ENCODE assay signal across 11 cellular contexts in genomic region chr4:185559913-185560281, GRCh38. TPM values are rescaled to one million over a fixed set of nuclear protein-coding genes. Genes with fewer than 3 reads are reported as not detected.
DNase-seq lines count a peak whose midpoint lies in the region; ATAC-seq and TF ChIP-seq lines count a peak whose summit lies in the region.
"Had no signal": no experiment of that assay in that cellular context is flagged by ENCODE, and none has a peak within 500 bp of the region (broad histone marks: within the 10 kb centered on the region; RNA-seq: fewer than 3 reads in every experiment).

No MANE protein-coding gene starts in this region.

- TF ChIP-seq POLR2A in Peyer's patch (IDR thresholded peaks at IDR 0.05) = no peak

- POLR2A ChIA-PET in activated CD4-positive, alpha-beta memory T cell treated with anti-CD3 and anti-CD28 coated beads for 36 hours (lab: Charles Lee) = no interaction called here

- TF ChIP-seq CTCF in HFF-Myc (IDR thresholded peaks at IDR 0.05; ENCODE audit: low read depth, low read length, missing control alignments) (no peak), Peyer's patch (IDR thresholded peaks at IDR 0.05) (no peak)

- H3K27ac ChIP-seq in skeletal muscle tissue (ENCODE audit: low read depth, low read length) (peak overlapping the region; percentile 39), Peyer's patch (no peak overlapping the region)

- no peaks in the 10 kb centered on the region for H3K36me3 Mint-ChIP-seq in activated CD4-positive, alpha-beta memory T cell treated with anti-CD3 and anti-CD28 coated beads for 36 hours

- H3K4me1 ChIP-seq in adipocyte (ENCODE audit: control insufficient read depth, insufficient read depth, low read length) (no peaks in the 10 kb centered on the region), skeletal muscle tissue (ENCODE audit: control insufficient read depth in 3 of 3, insufficient read depth in 3 of 3, low read length in 3 of 3) (peaks cover 8 to 17% (median 11%) of the 10 kb centered on the region in 3 donors), Peyer's patch (no peaks in the 10 kb centered on the region)

- intact Hi-C loops in activated CD4-positive, alpha-beta memory T cell treated with anti-CD3 and anti-CD28 coated beads for 36 hours (cut with micrococcal nuclease) = no loop called here

- H3K27me3 ChIP-seq in adipocyte (replicated peaks; ENCODE audit: control insufficient read depth, insufficient read depth, low read length) (no peaks in the 10 kb centered on the region), skeletal muscle tissue (ENCODE audit: control insufficient read depth in 3 of 3, insufficient read depth in 3 of 3, low read length in 3 of 3) (no peaks in the 10 kb centered on the region), Peyer's patch (no peaks in the 10 kb centered on the region)

- ATAC-seq in HG02571 (IDR thresholded peaks at IDR 0.05; ENCODE audit: unreplicated experiment) = no peak
- no peak for ATAC-seq in HG03460 (IDR thresholded peaks at IDR 0.05; ENCODE audit: unreplicated experiment)
- ATAC-seq: Panc1 had no signal

- H3K9ac ChIP-seq in adipocyte (ENCODE audit: low read length) = no peak overlapping the region
- H3K9ac ChIP-seq in skeletal muscle tissue (ENCODE audit: low read depth in 1 of 3, low read length in 3 of 3) = peak overlapping the region in 1 of 3 donors; percentile 54

- H3K4me3 Mint-ChIP-seq in activated CD4-positive, alpha-beta memory T cell treated with anti-CD3 and anti-CD28 coated beads for 36 hours = no peak overlapping the region
- H3K4me3 Mint-ChIP-seq: nephron had no signal

- H3K4me1 Mint-ChIP-seq in activated CD4-positive, alpha-beta memory T cell treated with anti-CD3 and anti-CD28 coated beads for 36 hours (ENCODE audit: low read depth) = no peaks in the 10 kb centered on the region

- CTCF ChIA-PET in activated CD4-positive, alpha-beta memory T cell treated with anti-CD3 and anti-CD28 coated beads for 36 hours (lab: Charles Lee) = no interaction called here

- no peaks in the 10 kb centered on the region for H3K36me3 ChIP-seq in adipocyte (ENCODE audit: control insufficient read depth, insufficient read depth, low read length, severe bottlenecking)
- H3K36me3 ChIP-seq in skeletal muscle tissue (ENCODE audit: control insufficient read depth in 3 of 3, insufficient read depth in 3 of 3, low read length in 3 of 3) = no peaks in the 10 kb centered on the region
- no peaks in the 10 kb centered on the region for H3K36me3 ChIP-seq in Peyer's patch

- H3K9me3 ChIP-seq in adipocyte (ENCODE audit: control insufficient read depth, low read length) = no peaks in the 10 kb centered on the region
- H3K9me3 ChIP-seq in skeletal muscle tissue (ENCODE audit: control insufficient read depth in 3 of 3, low read length in 3 of 3) = no peaks in the 10 kb centered on the region
- no peaks in the 10 kb centered on the region for H3K9me3 ChIP-seq in Peyer's patch

- DNase-seq in HFF-Myc (ENCODE audit: extremely low read depth, low read depth) (peak; percentile 20), adipocyte (ENCODE audit: low read depth) (peak; percentile 13), glomerular endothelial cell (ENCODE audit: extremely low read depth, low read depth, low spot score) (peak; percentile 86), Peyer's patch (no peak)
- DNase-seq in activated CD4-positive, alpha-beta memory T cell treated with anti-CD3 and anti-CD28 coated beads for 36 hours = no peak
- DNase-seq: GOT3 had no signal

- H3K27me3 Mint-ChIP-seq in activated CD4-positive, alpha-beta memory T cell treated with anti-CD3 and anti-CD28 coated beads for 36 hours = peaks cover 33% of the 10 kb centered on the region

- H3K4me3 ChIP-seq in HFF-Myc (replicated peaks; ENCODE audit: low read depth, low read length) (no peak overlapping the region), adipocyte (ENCODE audit: low read length) (no peak overlapping the region), skeletal muscle tissue (ENCODE audit: low read length in 3 of 3) (peak overlapping the region in 2 of 3 donors; percentile 22 to 26), Peyer's patch (no peak overlapping the region)

- no peak overlapping the region for H3K27ac Mint-ChIP-seq in activated CD4-positive, alpha-beta memory T cell treated with anti-CD3 and anti-CD28 coated beads for 36 hours

- H3K9me3 Mint-ChIP-seq in activated CD4-positive, alpha-beta memory T cell treated with anti-CD3 and anti-CD28 coated beads for 36 hours = no peaks in the 10 kb centered on the region

RNA-seq across cellular contexts. Expression of gene PDLIM3, which starts 24.6 kb away (rescaled TPM):
- total RNA-seq in glomerular endothelial cell (11.4 and 36.2 TPM in 2 replicates), skeletal muscle tissue (415 TPM), Peyer's patch (10 to 100 TPM; 15.1 to 73.0 (median 45.2) TPM)
- not detected for total RNA-seq in activated CD4-positive, alpha-beta memory T cell treated with anti-CD3 and anti-CD28 coated beads for 36 hours

Comparison
In these comparisons a context has a peak if more than half of its experiments do, and no peak if none do; other contexts are left out.
1. DNase-seq: peak in HFF-Myc (single experiment), adipocyte (single experiment) and glomerular endothelial cell (single experiment); none in Peyer's patch (0 of 3) and activated CD4-positive, alpha-beta memory T cell treated with anti-CD3 and anti-CD28 coated beads for 36 hours (single experiment).
2. H3K4me3 ChIP-seq: peak in skeletal muscle tissue (2 of 3); none in HFF-Myc (single experiment), adipocyte (single experiment) and Peyer's patch (0 of 4).
3. RNA of gene PDLIM3, which starts 24.6 kb away (total RNA-seq): 415 TPM in skeletal muscle tissue (single experiment), 15.1 to 73.0 TPM in Peyer's patch and 11.4 to 36.2 TPM in glomerular endothelial cell; not detected in activated CD4-positive, alpha-beta memory T cell treated with anti-CD3 and anti-CD28 coated beads for 36 hours; every median in the first group is over 10 times any median in the second.